In genomic region chr16:56743840-56744239, GRCh38 we compare ENCODE assay signal across 10 cellular contexts. TPM values are rescaled to one million over a fixed set of nuclear protein-coding genes. Genes with fewer than 3 reads are reported as not detected.
DNase-seq lines count a peak whose midpoint lies in the region; ATAC-seq and TF ChIP-seq lines count a peak whose summit lies in the region.
"Had no signal": no experiment of that assay in that cellular context is flagged by ENCODE, and none has a peak within 500 bp of the region (broad histone marks: within the 10 kb centered on the region; RNA-seq: fewer than 3 reads in every experiment).

No MANE protein-coding gene starts in this region.

- H3K36me3 ChIP-seq in brain microvascular endothelial cell (replicated peaks) (no peaks in the 10 kb centered on the region), skeletal muscle satellite cell (ENCODE audit: insufficient read depth, low read length) (no peaks in the 10 kb centered on the region)

- H3K27me3 ChIP-seq in brain microvascular endothelial cell (replicated peaks) (no peaks in the 10 kb centered on the region), skeletal muscle satellite cell (ENCODE audit: control insufficient read depth, insufficient read depth, low read length) (no peaks in the 10 kb centered on the region)

- ATAC-seq in left ventricle myocardium superior = peak; percentile 92
- ATAC-seq in HG02938 (IDR thresholded peaks at IDR 0.05; ENCODE audit: unreplicated experiment) = no peak

- H3K27ac ChIP-seq in brain microvascular endothelial cell = no peak overlapping the region

- H3K9ac ChIP-seq in skeletal muscle satellite cell (ENCODE audit: low read depth, low read length) = no peak overlapping the region

- no peaks in the 10 kb centered on the region for H3K9me3 ChIP-seq in skeletal muscle satellite cell (replicated peaks; ENCODE audit: low read length)

- peak overlapping the region; percentile 48 for H3K4me2 ChIP-seq in skeletal muscle satellite cell (ENCODE audit: low read length)

- in situ Hi-C loops in brain microvascular endothelial cell (cut with HindIII; ENCODE audit: low pct_ligation_motif_present, low sequenced_read_pairs) = no loop called here

- DNase-seq in DMS79 treated with DMSO at 0.1 percent for 48 hours (lab: John Stamatoyannopoulos, UW) (peak; percentile 24), DMS79 (lab: John Stamatoyannopoulos, UW) (no peak), brain microvascular endothelial cell (peak; percentile 61), left ventricle myocardium superior (peak; percentile 36), RPMI8226 (no peak)
- no peak for DNase-seq in stimulated activated CD4-positive, alpha-beta T cell treated with anti-CD3 and anti-CD28 coated beads, Interleukin-4, amount 100 ng/mL, for 1 hour
- DNase-seq: NCI-H69; stimulated activated naive CD4-positive, alpha-beta T cell treated with Interleukin-2 at 50 U/mL for 16 hours had no signal

- peak; percentile 15 for TF ChIP-seq CTCF in brain microvascular endothelial cell (IDR thresholded peaks at IDR 0.05; ENCODE audit: low read depth, low read length, missing control alignments)

- intact Hi-C loops in left ventricle myocardium superior (cut with micrococcal nuclease) = no loop called here

- H3K4me3 ChIP-seq in brain microvascular endothelial cell (ENCODE audit: low read depth, low read length) (no peak overlapping the region), skeletal muscle satellite cell (ENCODE audit: low read length) (no peak overlapping the region)

- H3K4me1 ChIP-seq in skeletal muscle satellite cell (ENCODE audit: control insufficient read depth, insufficient read depth, low read length) = peaks cover 36% of the 10 kb centered on the region

RNA-seq across cellular contexts. Expression of gene NUP93, which starts 13.9 kb away (rescaled TPM):
- 26.2 TPM for total RNA-seq in left ventricle myocardium superior
- total RNA-seq in skeletal muscle satellite cell (2012; rRNA removed) = 65.3 and 66.7 TPM in 2 replicates

Comparison
In these comparisons a context has a peak if more than half of its experiments do, and no peak if none do; other contexts are left out.
1. DNase-seq: peak in DMS79 treated with DMSO at 0.1 percent for 48 hours (single experiment), brain microvascular endothelial cell (single experiment) and left ventricle myocardium superior (single experiment); none in DMS79 (single experiment), stimulated activated CD4-positive, alpha-beta T cell treated with anti-CD3 and anti-CD28 coated beads, Interleukin-4, amount 100 ng/mL, for 1 hour (single experiment) and RPMI8226 (single experiment).